Comparison of ENCODE assay signal across 23 cellular contexts in the genomic region with DNA sequence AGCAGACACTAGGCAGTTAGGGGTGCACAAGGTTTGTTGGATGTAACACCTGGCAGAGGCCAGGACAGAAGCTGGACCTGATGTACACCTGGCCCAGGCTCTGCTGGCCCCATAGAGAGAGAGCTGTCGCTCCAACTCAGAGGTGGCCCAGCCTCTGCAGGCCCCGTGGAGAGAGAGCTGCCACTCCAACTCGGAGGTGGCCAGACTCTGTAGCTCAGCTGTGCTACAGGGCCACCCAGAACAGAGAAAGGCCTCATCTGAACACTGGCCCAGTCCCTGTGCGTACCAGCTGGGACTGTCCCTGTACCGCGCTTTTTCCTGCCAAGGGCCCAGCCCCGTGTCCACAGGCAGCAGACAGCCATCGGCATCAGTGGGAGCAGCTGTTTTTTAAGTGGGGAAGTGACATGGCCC.
DNase-seq lines count a peak whose midpoint lies in the region; ATAC-seq and TF ChIP-seq lines count a peak whose summit lies in the region.
"Had no signal": no experiment of that assay in that cellular context is flagged by ENCODE, and none has a peak within 500 bp of the region (broad histone marks: within the 10 kb centered on the region; RNA-seq: fewer than 3 reads in every experiment).

No MANE protein-coding gene starts in this region.

- peak; percentile 37 for DNase-seq in activated effector memory CD4-positive, alpha-beta T cell treated with anti-CD3 and anti-CD28 coated beads, Interleukin-2, amount 50 U/mL, for 16 hours
- DNase-seq in activated effector memory CD4-positive, alpha-beta T cell treated with Interleukin-2 at 50 U/mL for 16 hours, result no peak
- DNase-seq in RWPE2 (ENCODE audit: low spot score) (peak; percentile 34), endothelial cell (ENCODE audit: low spot score) (no peak), sciatic nerve (ENCODE audit: low spot score) (peak; percentile 30), foreskin melanocyte (no peak), GM20000 (ENCODE audit: low spot score) (no peak)
- no peak for DNase-seq in stimulated activated naive CD4-positive, alpha-beta T cell (lab: John Stamatoyannopoulos, UW)
- DNase-seq: activated CD4-positive, alpha-beta T cell treated with anti-CD3 and anti-CD28 coated beads for 48 hours; activated gamma-delta T cell treated with Interleukin-2 at 50 U/mL for 16 hours; cerebellar nuclear complex; Kasumi-1; left colon; mesendoderm; naive B cell; NCI-H1694; NCI-H510A; retina; SJCRH30; stimulated activated CD4-positive, alpha-beta T cell treated with anti-CD3 and anti-CD28 coated beads, Interleukin-12 subunit alpha, Interleukin-12 subunit beta, amount 100 ng/mL, for 4 hours; stimulated activated CD4-positive, alpha-beta T cell treated with anti-CD3 and anti-CD28 coated beads, Interleukin-4, amount 100 ng/mL, for 24 hours; stimulated activated naive CD8-positive, alpha-beta T cell treated with anti-CD3 and anti-CD28 coated beads, Interleukin-15, Interleukin-2, amounts not matched to agents 100 U/mL and 50 U/mL, for 24 hours had no signal

- H3K4me3 ChIP-seq in RWPE2 (ENCODE audit: severe bottlenecking), result no peak overlapping the region
- H3K4me3 ChIP-seq: BLaER1 treated with 17β-estradiol and CSF1 and Interleukin-3, amounts not matched to agents 10 nM and 100 nM; SJCRH30 had no signal

- no peak overlapping the region for H3K27ac ChIP-seq in RWPE2 (ENCODE audit: poor library complexity, severe bottlenecking)
- H3K27ac ChIP-seq: BLaER1 treated with 17β-estradiol and CSF1 and Interleukin-3, amounts not matched to agents 10 nM and 100 nM; SJCRH30 had no signal

- no peaks in the 10 kb centered on the region for H3K27me3 ChIP-seq in RWPE2 (ENCODE audit: insufficient read depth, poor library complexity, severe bottlenecking)
- H3K27me3 ChIP-seq: SJCRH30 had no signal

- H3K36me3 Mint-ChIP-seq in endothelial cell (ENCODE audit: low read depth, unreplicated experiment), result peaks cover 10% of the 10 kb centered on the region

- H3K4me1 Mint-ChIP-seq in endothelial cell (ENCODE audit: unreplicated experiment), result peaks cover 4% of the 10 kb centered on the region

- peaks cover 10% of the 10 kb centered on the region for H3K4me1 ChIP-seq in RWPE2 (ENCODE audit: insufficient read depth, poor library complexity, severe bottlenecking)

- no peaks in the 10 kb centered on the region for H3K9me3 ChIP-seq in RWPE2 (ENCODE audit: severe bottlenecking)
- H3K9me3 ChIP-seq: BLaER1 treated with 17β-estradiol and CSF1 and Interleukin-3, amounts not matched to agents 10 nM and 100 nM had no signal

- no peaks in the 10 kb centered on the region for H3K9me3 Mint-ChIP-seq in endothelial cell (ENCODE audit: unreplicated experiment)

- peaks cover 9% of the 10 kb centered on the region for H3K27me3 Mint-ChIP-seq in endothelial cell (ENCODE audit: unreplicated experiment)
- H3K27me3 Mint-ChIP-seq: naive B cell had no signal

- intact Hi-C loops in sciatic nerve (cut with DNase I), result no loop called here

- peak overlapping the region; percentile 2 for H3K27ac Mint-ChIP-seq in endothelial cell (ENCODE audit: unreplicated experiment)
- H3K27ac Mint-ChIP-seq: naive B cell had no signal

- ATAC-seq in RWPE2 (ENCODE audit: low read depth) (no peak), sciatic nerve (no peak)
- ATAC-seq: left colon; stimulated activated naive CD8-positive, alpha-beta T cell treated with anti-CD3 and anti-CD28 coated beads, Interleukin-15, Interleukin-2, amounts not matched to agents 100 U/mL and 50 U/mL, for 24 hours had no signal

- peaks cover 10% of the 10 kb centered on the region; the same call in 1 of the 2 replicates for H3K36me3 ChIP-seq in RWPE2 (ENCODE audit: low read depth)
- H3K36me3 ChIP-seq: SJCRH30 had no signal

- no peak overlapping the region for H3K4me3 Mint-ChIP-seq in endothelial cell (ENCODE audit: unreplicated experiment)
- H3K4me3 Mint-ChIP-seq: naive B cell had no signal

- TF ChIP-seq CTCF in RWPE2 (IDR thresholded peaks at IDR 0.05; ENCODE audit: poor library complexity, severe bottlenecking) (no peak), endothelial cell (IDR thresholded peaks at IDR 0.05; ENCODE audit: unreplicated experiment) (no peak), GM20000 (IDR thresholded peaks at IDR 0.05; ENCODE audit: extremely low read depth, missing control alignments) (no peak)

Comparison
In these comparisons a context has a peak if more than half of its experiments do, and no peak if none do; other contexts are left out.
1. DNase-seq: peak in activated effector memory CD4-positive, alpha-beta T cell treated with anti-CD3 and anti-CD28 coated beads, Interleukin-2, amount 50 U/mL, for 16 hours (single experiment), RWPE2 (single experiment) and sciatic nerve (single experiment); none in activated effector memory CD4-positive, alpha-beta T cell treated with Interleukin-2 at 50 U/mL for 16 hours (single experiment), endothelial cell (single experiment), foreskin melanocyte (single experiment), GM20000 (single experiment) and stimulated activated naive CD4-positive, alpha-beta T cell (0 of 6).